ENCODE assay signal across 9 cellular contexts in the genomic region with DNA sequence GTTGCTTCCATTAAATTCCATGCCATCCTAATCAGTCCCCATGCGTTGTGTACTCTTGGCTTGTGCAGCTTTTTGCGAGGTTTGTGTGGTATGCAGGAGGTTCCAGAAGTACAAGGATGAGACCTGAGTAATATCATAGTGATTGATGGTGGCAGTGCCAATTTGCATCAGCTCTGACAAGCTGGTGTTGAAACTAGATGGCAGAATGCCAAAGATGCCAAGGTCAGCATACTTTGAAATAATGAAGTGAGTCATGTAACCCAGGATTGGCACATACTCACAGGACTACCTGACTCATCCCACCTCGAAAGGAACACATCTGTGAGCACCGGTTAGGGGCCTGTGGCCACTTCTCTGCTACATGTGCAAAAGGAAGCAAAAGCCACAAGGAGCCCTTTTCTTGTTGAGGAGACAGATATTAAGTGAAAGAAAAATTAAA. TPM values are rescaled to one million over a fixed set of nuclear protein-coding genes. Genes with fewer than 3 reads are reported as not detected.
DNase-seq lines count a peak whose midpoint lies in the region; ATAC-seq and TF ChIP-seq lines count a peak whose summit lies in the region.
"Had no signal": no experiment of that assay in that cellular context is flagged by ENCODE, and none has a peak within 500 bp of the region (broad histone marks: within the 10 kb centered on the region; RNA-seq: fewer than 3 reads in every experiment).

No MANE protein-coding gene starts in this region.

- H3K79me2 ChIP-seq in hepatocyte: peaks cover 41% of the 10 kb centered on the region

- peak; percentile 53 for DNase-seq in AG08395 (ENCODE audit: low spot score)
- DNase-seq in SHP77 (lab: John Stamatoyannopoulos, UW): peak; percentile 70 to 84
- peak; percentile 61 for DNase-seq in activated naive CD4-positive, alpha-beta T cell treated with anti-CD3 and anti-CD28 coated beads, Interleukin-2, amount 50 U/mL, for 16 hours
- peak; percentile 70 for DNase-seq in hepatocyte (ENCODE audit: low spot score)
- DNase-seq in stimulated activated CD8-positive, alpha-beta memory T cell treated with anti-CD3 and anti-CD28 coated beads, Interleukin-12 subunit alpha, Interleukin-12 subunit beta, amount 100 ng/mL, for 4 hours (ENCODE audit: low read depth): peak; percentile 39
- DNase-seq in GM13977 (ENCODE audit: low spot score): no peak

- WGBS in hepatocyte (ENCODE audit: low lambda C conversion rate, missing lambda C conversion rate): 83% methylated on average over 4 of the region's 4 CpGs

- H3K4me3 ChIP-seq in hepatocyte: no peak overlapping the region

- H3K27me3 ChIP-seq in hepatocyte: no peaks in the 10 kb centered on the region

- peak overlapping the region; percentile 49 for H3K27ac ChIP-seq in hepatocyte

- H4K20me1 ChIP-seq in hepatocyte (ENCODE audit: insufficient read depth, poor library complexity, severe bottlenecking): no peaks in the 10 kb centered on the region

- H3K4me1 ChIP-seq in hepatocyte (ENCODE audit: insufficient read depth): peaks cover 3% of the 10 kb centered on the region

- no peaks in the 10 kb centered on the region for H3K36me3 ChIP-seq in hepatocyte (replicated peaks; ENCODE audit: insufficient read depth, low read depth)

- ATAC-seq in GM19351 (IDR thresholded peaks at IDR 0.05; ENCODE audit: unreplicated experiment): peak; percentile 69
- peak; percentile 72 for ATAC-seq in HG03439 (IDR thresholded peaks at IDR 0.05; ENCODE audit: unreplicated experiment)

- no peaks in the 10 kb centered on the region for H3K9me3 ChIP-seq in hepatocyte (ENCODE audit: low read depth)

- TF ChIP-seq CTCF in hepatocyte (IDR thresholded peaks at IDR 0.05; ENCODE audit: poor library complexity) (no peak), GM13977 (IDR thresholded peaks at IDR 0.05; ENCODE audit: extremely low read depth, insufficient read depth, missing control alignments) (no peak)

- no peaks in the 10 kb centered on the region for H3K9me2 ChIP-seq in hepatocyte (replicated peaks; ENCODE audit: insufficient read depth)

- H3K4me2 ChIP-seq in hepatocyte: no peak overlapping the region

- in situ Hi-C loops in GM13977 (cut with MboI; ENCODE audit: low pct_unique_long_range_greater_than_20kb, low sequenced_read_pairs, unreplicated experiment): no loop called here

- no peak overlapping the region for H2AFZ ChIP-seq in hepatocyte

RNA-seq across cellular contexts. Expression of a gene that starts 14.3 kb away (rescaled TPM):
- 13.3 and 15.1 TPM in 2 replicates for total RNA-seq in hepatocyte
- polyA plus RNA-seq in hepatocyte: 7.7 and 11.7 TPM in 2 replicates

RNA-seq across cellular contexts. Expression of a gene that starts 42.5 kb away (rescaled TPM):
- total RNA-seq in hepatocyte: not detected in 2 replicates
- 0.23 and 0.40 TPM in 2 replicates for polyA plus RNA-seq in hepatocyte
- polyA plus RNA-seq: neural cell had no signal
